Comparison of ENCODE assay signal across 25 cellular contexts in genomic region chr22:39467390-39467901, GRCh38. TPM values are rescaled to one million over a fixed set of nuclear protein-coding genes. Genes with fewer than 3 reads are reported as not detected.
A peak's percentile ranks its signal among the peaks of the same experiment; 100 is the strongest.
DNase-seq lines count a peak whose midpoint lies in the region; FAIRE-seq and TF ChIP-seq lines count a peak whose summit lies in the region.
"Had no signal": no experiment of that assay in that cellular context is flagged by ENCODE, and none has a peak within 500 bp of the region (broad histone marks: within the 10 kb centered on the region; RNA-seq: fewer than 3 reads in every experiment).

No MANE protein-coding gene starts in this region.

- no peaks in the 10 kb centered on the region for H3K9me3 ChIP-seq in BLaER1
- H3K9me3 ChIP-seq in Karpas-422 (ENCODE audit: low read length) = no peaks in the 10 kb centered on the region
- H3K9me3 ChIP-seq in duodenal mucosa (ENCODE audit: control insufficient read depth in 1 of 2, low read length in 2 of 2) = no peaks in the 10 kb centered on the region
- no peaks in the 10 kb centered on the region for H3K9me3 ChIP-seq in spleen
- H3K9me3 ChIP-seq: SJSA1 had no signal

- H3K4me3 ChIP-seq in BLaER1 (no peak overlapping the region), Karpas-422 (ENCODE audit: low read length) (peak overlapping the region; percentile 51), duodenal mucosa (ENCODE audit: low read depth in 1 of 2, low read length in 2 of 2) (peak overlapping the region in 1 of 2 donors; percentile 59), spleen (peak overlapping the region in 1 of 8 donors; percentile 27)
- H3K4me3 ChIP-seq: cardiac muscle cell, PC-9, SJSA1 had no signal

- DNase-seq in Karpas-422 = peak; percentile 45
- no peak for DNase-seq in spleen
- no peak for DNase-seq in retina
- no peak for DNase-seq in frontal cortex (ENCODE audit: low spot score in 2 of 2)
- no peak for DNase-seq in NCI-H1048 (lab: John Stamatoyannopoulos, UW)
- no peak for DNase-seq in activated T-helper 1 cell treated with anti-CD3 and anti-CD28 coated beads, Interleukin-12 subunit alpha, Interleukin-12 subunit beta, Interleukin-2, Interleukin-4 antibody, amounts not matched to agents 30 ng/mL and 10 ng/mL and 1 ng/mL, durations not matched to agents 14 hours and 24 hours and 36 hours (ENCODE audit: low spot score)
- DNase-seq: activated CD8-positive, alpha-beta T cell treated with anti-CD3 and anti-CD28 coated beads for 36 hours; activated naive CD4-positive, alpha-beta T cell treated with Interleukin-2 at 50 U/mL for 16 hours; activated T-cell treated with anti-CD3 and anti-CD28 coated beads, Interleukin-2, amount 50 U/mL, for 24 hours; amniotic stem cell; foreskin fibroblast; NCI-H1092 treated with DMSO at 0.1 percent for 48 hours; NCI-H2029; NCI-H226; nephron progenitor cell; PC-9 had no signal

- H3K36me3 ChIP-seq in BLaER1 = no peaks in the 10 kb centered on the region
- H3K36me3 ChIP-seq in Karpas-422 (ENCODE audit: insufficient read depth, low read length) = no peaks in the 10 kb centered on the region
- no peaks in the 10 kb centered on the region for H3K36me3 ChIP-seq in duodenal mucosa (ENCODE audit: control insufficient read depth in 1 of 2, insufficient read depth in 2 of 2, low read length in 2 of 2)
- no peaks in the 10 kb centered on the region for H3K36me3 ChIP-seq in spleen
- H3K36me3 ChIP-seq: cardiac muscle cell, SJSA1 had no signal

- H3K36me3 Mint-ChIP-seq in activated T-helper 1 cell treated with anti-CD3 and anti-CD28 coated beads, Interleukin-12 subunit alpha, Interleukin-12 subunit beta, Interleukin-2, Interleukin-4 antibody, amounts not matched to agents 30 ng/mL and 10 ng/mL and 1 ng/mL, durations not matched to agents 14 hours and 24 hours and 36 hours (ENCODE audit: low read depth) = no peaks in the 10 kb centered on the region

- FAIRE-seq in frontal cortex (lab: Jason Lieb, UNC) = no peak
- FAIRE-seq: H54, keratinocyte had no signal

- H3K9me3 Mint-ChIP-seq in activated T-helper 1 cell treated with anti-CD3 and anti-CD28 coated beads, Interleukin-12 subunit alpha, Interleukin-12 subunit beta, Interleukin-2, Interleukin-4 antibody, amounts not matched to agents 30 ng/mL and 10 ng/mL and 1 ng/mL, durations not matched to agents 14 hours and 24 hours and 36 hours = no peaks in the 10 kb centered on the region
- H3K9me3 Mint-ChIP-seq: activated CD8-positive, alpha-beta T cell treated with anti-CD3 and anti-CD28 coated beads for 36 hours; activated T-cell treated with anti-CD3 and anti-CD28 coated beads, Interleukin-2, amount 50 U/mL, for 24 hours; nephron progenitor cell; stimulated activated naive CD8-positive, alpha-beta T cell treated with anti-CD3 and anti-CD28 coated beads, Interleukin-15, Interleukin-2, amounts not matched to agents 100 ng/mL and 50 ng/mL, for 24 hours had no signal

- TF ChIP-seq CTCF in spleen (IDR thresholded peaks at IDR 0.05 in 8 of 11, conservative IDR thresholded peaks at IDR 0.05 in 3 of 11) = no peak

- no peak overlapping the region for H3K4me3 Mint-ChIP-seq in activated T-helper 1 cell treated with anti-CD3 and anti-CD28 coated beads, Interleukin-12 subunit alpha, Interleukin-12 subunit beta, Interleukin-2, Interleukin-4 antibody, amounts not matched to agents 30 ng/mL and 10 ng/mL and 1 ng/mL, durations not matched to agents 14 hours and 24 hours and 36 hours
- H3K4me3 Mint-ChIP-seq: activated CD8-positive, alpha-beta T cell treated with anti-CD3 and anti-CD28 coated beads for 36 hours; activated T-cell treated with anti-CD3 and anti-CD28 coated beads, Interleukin-2, amount 50 U/mL, for 24 hours; nephron progenitor cell; stimulated activated naive CD8-positive, alpha-beta T cell treated with anti-CD3 and anti-CD28 coated beads, Interleukin-15, Interleukin-2, amounts not matched to agents 100 ng/mL and 50 ng/mL, for 24 hours had no signal

- no peak overlapping the region for H3K27ac ChIP-seq in BLaER1
- H3K27ac ChIP-seq in Karpas-422 (ENCODE audit: low read length) = peak overlapping the region; percentile 99
- peak overlapping the region; percentile 59 for H3K27ac ChIP-seq in duodenal mucosa (ENCODE audit: low read depth, low read length)
- peak overlapping the region in 7 of 8 donors; percentile 23 to 86 (median 75) for H3K27ac ChIP-seq in spleen
- H3K27ac ChIP-seq: cardiac muscle cell, epithelial cell of prostate, PC-9, SJSA1 had no signal

- H3K4me1 ChIP-seq in BLaER1 = peaks cover 97% of the 10 kb centered on the region
- peaks cover 99% of the 10 kb centered on the region for H3K4me1 ChIP-seq in Karpas-422 (ENCODE audit: low read length)
- H3K4me1 ChIP-seq in duodenal mucosa (ENCODE audit: control insufficient read depth in 1 of 2, insufficient read depth in 2 of 2, low read length in 2 of 2) = peaks cover 69% of the 10 kb centered on the region in 2 donors
- H3K4me1 ChIP-seq in spleen = peaks cover 42 to 100% (median 89%) of the 10 kb centered on the region in 6 donors

- no peaks in the 10 kb centered on the region for H3K27me3 Mint-ChIP-seq in activated T-helper 1 cell treated with anti-CD3 and anti-CD28 coated beads, Interleukin-12 subunit alpha, Interleukin-12 subunit beta, Interleukin-2, Interleukin-4 antibody, amounts not matched to agents 30 ng/mL and 10 ng/mL and 1 ng/mL, durations not matched to agents 14 hours and 24 hours and 36 hours (ENCODE audit: insufficient read depth)
- H3K27me3 Mint-ChIP-seq: activated CD8-positive, alpha-beta T cell treated with anti-CD3 and anti-CD28 coated beads for 36 hours; activated T-cell treated with anti-CD3 and anti-CD28 coated beads, Interleukin-2, amount 50 U/mL, for 24 hours; stimulated activated naive CD8-positive, alpha-beta T cell treated with anti-CD3 and anti-CD28 coated beads, Interleukin-15, Interleukin-2, amounts not matched to agents 100 ng/mL and 50 ng/mL, for 24 hours had no signal

- H3K4me2 ChIP-seq in BLaER1 (peak overlapping the region; percentile 86; the same call in 1 of the 2 replicates), Karpas-422 (ENCODE audit: low read depth, low read length, poor library complexity, severe bottlenecking) (peak overlapping the region; percentile 70)
- H3K4me2 ChIP-seq: PC-9 had no signal

- H3K27ac Mint-ChIP-seq in activated T-helper 1 cell treated with anti-CD3 and anti-CD28 coated beads, Interleukin-12 subunit alpha, Interleukin-12 subunit beta, Interleukin-2, Interleukin-4 antibody, amounts not matched to agents 30 ng/mL and 10 ng/mL and 1 ng/mL, durations not matched to agents 14 hours and 24 hours and 36 hours = no peak overlapping the region
- H3K27ac Mint-ChIP-seq: activated CD8-positive, alpha-beta T cell treated with anti-CD3 and anti-CD28 coated beads for 36 hours; activated T-cell treated with anti-CD3 and anti-CD28 coated beads, Interleukin-2, amount 50 U/mL, for 24 hours; nephron progenitor cell; stimulated activated naive CD8-positive, alpha-beta T cell treated with anti-CD3 and anti-CD28 coated beads, Interleukin-15, Interleukin-2, amounts not matched to agents 100 ng/mL and 50 ng/mL, for 24 hours had no signal

- H4K20me1 ChIP-seq in BLaER1 = peaks cover 7% of the 10 kb centered on the region
- peaks cover 3% of the 10 kb centered on the region; the same call in 1 of the 2 replicates for H4K20me1 ChIP-seq in Karpas-422 (ENCODE audit: insufficient read depth, low read depth, low read length)

- intact Hi-C loops in spleen (cut with DNase I; ENCODE audit: low total_unique reads) = no loop called here
- intact Hi-C loops in activated T-helper 1 cell treated with anti-CD3 and anti-CD28 coated beads, Interleukin-12 subunit alpha, Interleukin-12 subunit beta, Interleukin-2, Interleukin-4 antibody, amounts not matched to agents 30 ng/mL and 10 ng/mL and 1 ng/mL, durations not matched to agents 14 hours and 24 hours and 36 hours (cut with micrococcal nuclease) = no loop called here

- H3K27me3 ChIP-seq in BLaER1 = no peaks in the 10 kb centered on the region
- no peaks in the 10 kb centered on the region for H3K27me3 ChIP-seq in Karpas-422 (ENCODE audit: low read length)
- H3K27me3 ChIP-seq in duodenal mucosa (ENCODE audit: control insufficient read depth in 1 of 2, insufficient read depth in 2 of 2, low read length in 2 of 2) = no peaks in the 10 kb centered on the region
- no peaks in the 10 kb centered on the region for H3K27me3 ChIP-seq in spleen (replicated peaks in 1 of 7)
- H3K27me3 ChIP-seq: cardiac muscle cell, SJSA1 had no signal

- H3K9me2 ChIP-seq in Karpas-422 (replicated peaks; ENCODE audit: insufficient read depth, low read length) = no peaks in the 10 kb centered on the region

- no peak overlapping the region for H3K9ac ChIP-seq in BLaER1
- peak overlapping the region; percentile 82 for H3K9ac ChIP-seq in Karpas-422 (ENCODE audit: low read length)
- peak overlapping the region in 1 of 2 donors; percentile 38 for H3K9ac ChIP-seq in duodenal mucosa (ENCODE audit: low read depth in 1 of 2, low read length in 2 of 2)

- TF ChIP-seq POLR2A in spleen (IDR thresholded peaks at IDR 0.05) = no peak

- H2AFZ ChIP-seq in Karpas-422 (ENCODE audit: low read length) = no peak overlapping the region
- H2AFZ ChIP-seq: PC-9 had no signal

- H3K4me1 Mint-ChIP-seq in activated T-helper 1 cell treated with anti-CD3 and anti-CD28 coated beads, Interleukin-12 subunit alpha, Interleukin-12 subunit beta, Interleukin-2, Interleukin-4 antibody, amounts not matched to agents 30 ng/mL and 10 ng/mL and 1 ng/mL, durations not matched to agents 14 hours and 24 hours and 36 hours (ENCODE audit: low read depth) = peaks cover 21% of the 10 kb centered on the region

- WGBS in spleen, 5 donors = 73 to 85% (median 82%) methylated on average over 17 of the region's 17 CpGs

- peaks cover 67% of the 10 kb centered on the region for H3K79me2 ChIP-seq in Karpas-422 (ENCODE audit: low read length)

RNA-seq across cellular contexts. Expression of gene MGAT3, which starts 10.6 kb away (rescaled TPM):
- total RNA-seq in Karpas-422 (2014; rRNA removed; shearing (Covaris generic); ENCODE audit: low replicate concordance) = 34.8 and 52.7 TPM in 2 replicates
- total RNA-seq in spleen (10 to 100 TPM in 4 of 7 donors, 1 to 10 TPM in 3; 8.1 to 14.4 (median 10.6) TPM), frontal cortex (19.2 TPM)
- polyA plus RNA-seq in spleen = 1 to 10 TPM; 1.3 to 4.2 (median 1.5) TPM
- total RNA-seq in activated T-helper 1 cell treated with anti-CD3 and anti-CD28 coated beads, Interleukin-12 subunit alpha, Interleukin-12 subunit beta, Interleukin-2, Interleukin-4 antibody, amounts not matched to agents 30 ng/mL and 10 ng/mL and 1 ng/mL, durations not matched to agents 14 hours and 24 hours and 36 hours = 1.2 TPM in 2 replicates
- total RNA-seq: LHCN-M2, PC-9 had no signal
- polyA plus RNA-seq: keratinocyte had no signal

RNA-seq across cellular contexts. Expression of gene MIEF1, which starts 34.6 kb away (rescaled TPM):
- 23.2 and 25.0 TPM in 2 replicates for total RNA-seq in Karpas-422 (2014; rRNA removed; shearing (Covaris generic); ENCODE audit: low replicate concordance)
- 10 to 100 TPM; 24.4 to 31.4 (median 27.5) TPM for total RNA-seq in spleen
- 10 to 100 TPM in 1 of 3 donors, 1 to 10 TPM in 2; 5.8 to 11.2 (median 6.7) TPM for polyA plus RNA-seq in spleen
- 16.3 TPM for total RNA-seq in frontal cortex
- 59.4 and 60.2 TPM in 2 replicates for total RNA-seq in activated T-helper 1 cell treated with anti-CD3 and anti-CD28 coated beads, Interleukin-12 subunit alpha, Interleukin-12 subunit beta, Interleukin-2, Interleukin-4 antibody, amounts not matched to agents 30 ng/mL and 10 ng/mL and 1 ng/mL, durations not matched to agents 14 hours and 24 hours and 36 hours

RNA-seq across cellular contexts. Expression of gene ATF4, which starts 52.9 kb away (rescaled TPM):
- total RNA-seq in Karpas-422 (2014; rRNA removed; shearing (Covaris generic); ENCODE audit: low replicate concordance) = 543 and 666 TPM in 2 replicates
- total RNA-seq in spleen (100 to 1,000 TPM; 190 to 286 (median 256) TPM), frontal cortex (92.9 TPM)
- 100 to 1,000 TPM; 341 to 414 (median 357) TPM for polyA plus RNA-seq in spleen
- total RNA-seq in activated T-helper 1 cell treated with anti-CD3 and anti-CD28 coated beads, Interleukin-12 subunit alpha, Interleukin-12 subunit beta, Interleukin-2, Interleukin-4 antibody, amounts not matched to agents 30 ng/mL and 10 ng/mL and 1 ng/mL, durations not matched to agents 14 hours and 24 hours and 36 hours = 387 and 390 TPM in 2 replicates
